In genomic region chr19:51461723-51462161, GRCh38 we compare ENCODE assay signal across 17 cellular contexts. TPM values are rescaled to one million over a fixed set of nuclear protein-coding genes. Genes with fewer than 3 reads are reported as not detected.
A peak's percentile ranks its signal among the peaks of the same experiment; 100 is the strongest.
DNase-seq lines count a peak whose midpoint lies in the region; ATAC-seq and TF ChIP-seq lines count a peak whose summit lies in the region.
"Had no signal": no experiment of that assay in that cellular context is flagged by ENCODE, and none has a peak within 500 bp of the region (broad histone marks: within the 10 kb centered on the region; RNA-seq: fewer than 3 reads in every experiment).

No MANE protein-coding gene starts in this region.

- no peak for TF ChIP-seq POLR2A in spleen (IDR thresholded peaks at IDR 0.05)
- no peak for TF ChIP-seq POLR2A in uterus (IDR thresholded peaks at IDR 0.05)

- H3K9me3 Mint-ChIP-seq in activated naive CD4-positive, alpha-beta T cell treated with anti-CD3 and anti-CD28 coated beads, Interleukin-2, amount 10 ng/mL, durations not matched to agents 7 days and 5 days: no peaks in the 10 kb centered on the region
- H3K9me3 Mint-ChIP-seq: activated CD8-positive, alpha-beta T cell treated with anti-CD3 and anti-CD28 coated beads for 36 hours; memory B cell had no signal

- peak; percentile 56 for DNase-seq in UCSD-AML1 (lab: John Stamatoyannopoulos, UW; ENCODE audit: unreplicated experiment)
- DNase-seq in right cardiac atrium: no peak
- peak; percentile 79 for DNase-seq in spleen
- no peak for DNase-seq in uterus
- no peak for DNase-seq in activated naive CD4-positive, alpha-beta T cell treated with anti-CD3 and anti-CD28 coated beads, Interleukin-2, amount 10 ng/mL, durations not matched to agents 7 days and 5 days
- no peak for DNase-seq in NCI-H2081 (lab: John Stamatoyannopoulos, UW)
- DNase-seq: activated CD8-positive, alpha-beta T cell treated with anti-CD3 and anti-CD28 coated beads for 36 hours; HCEC 1CT; NCI-H187 treated with DMSO at 0.1 percent for 48 hours; NCI-H82 had no signal

- H3K27me3 ChIP-seq in right cardiac atrium (ENCODE audit: control insufficient read depth, insufficient read depth) (no peaks in the 10 kb centered on the region), spleen (replicated peaks in 1 of 7) (peaks cover 0 to 83% (median 19%) of the 10 kb centered on the region in 7 donors), uterus (no peaks in the 10 kb centered on the region)

- H3K4me1 Mint-ChIP-seq in activated naive CD4-positive, alpha-beta T cell treated with anti-CD3 and anti-CD28 coated beads, Interleukin-2, amount 10 ng/mL, durations not matched to agents 7 days and 5 days: no peaks in the 10 kb centered on the region
- H3K4me1 Mint-ChIP-seq: memory B cell, neural progenitor cell had no signal

- H3K9me3 ChIP-seq in HEK293 (ENCODE audit: control insufficient read depth, insufficient read depth, low read depth, low read length) (no peaks in the 10 kb centered on the region), right cardiac atrium (ENCODE audit: control insufficient read depth, low read length) (no peaks in the 10 kb centered on the region), spleen (no peaks in the 10 kb centered on the region), uterus (no peaks in the 10 kb centered on the region)

- no peaks in the 10 kb centered on the region for H3K36me3 Mint-ChIP-seq in activated naive CD4-positive, alpha-beta T cell treated with anti-CD3 and anti-CD28 coated beads, Interleukin-2, amount 10 ng/mL, durations not matched to agents 7 days and 5 days
- H3K36me3 Mint-ChIP-seq: memory B cell, neural progenitor cell had no signal

- no peak overlapping the region for H3K27ac Mint-ChIP-seq in activated naive CD4-positive, alpha-beta T cell treated with anti-CD3 and anti-CD28 coated beads, Interleukin-2, amount 10 ng/mL, durations not matched to agents 7 days and 5 days
- H3K27ac Mint-ChIP-seq: activated CD8-positive, alpha-beta T cell treated with anti-CD3 and anti-CD28 coated beads for 36 hours; memory B cell; neural progenitor cell had no signal

- CTCF ChIA-PET in HEK293 (lab: Yijun Ruan, JAX): interaction anchor here (0.5 to 3.9 kb wide), 5 partner anchors 11 to 197 kb away, joined by 3 to 21 read pairs (median 3); no protein-coding TSS in a partner anchor
- CTCF ChIA-PET in activated naive CD4-positive, alpha-beta T cell treated with anti-CD3 and anti-CD28 coated beads, Interleukin-2, amount 10 ng/mL, durations not matched to agents 7 days and 5 days (lab: Charles Lee): interaction anchor here (1.0 kb wide), 1 partner anchor 20 kb away, joined by 3 read pairs; no protein-coding TSS in a partner anchor

- WGBS in right cardiac atrium: 65% methylated on average over 8 of the region's 8 CpGs
- 37 to 67% (median 51%) methylated on average over 4 to 8 of the region's 8 CpGs for WGBS in spleen, 5 donors

- H3K27ac ChIP-seq in HEK293 (ENCODE audit: extremely low read depth, low read depth, low read length) (no peak overlapping the region), right cardiac atrium (ENCODE audit: low read length) (no peak overlapping the region), spleen (peak overlapping the region in 5 of 8 donors; percentile 1 to 66 (median 53)), uterus (no peak overlapping the region)
- H3K27ac ChIP-seq: neural progenitor cell had no signal

- POLR2A ChIA-PET in HEK293 (lab: Yijun Ruan, JAX): no interaction called here

- intact Hi-C loops in right cardiac atrium (cut with DNase I) (no loop called here), spleen (cut with DNase I; ENCODE audit: low total_unique reads) (no loop called here), uterus (cut with DNase I; ENCODE audit: low total_unique reads) (no loop called here)

- ATAC-seq in right cardiac atrium (peak; percentile 26 to 38), HG02938 (IDR thresholded peaks at IDR 0.05; ENCODE audit: unreplicated experiment) (no peak)

- TF ChIP-seq CTCF in HEK293 (tag by site-specific recombination; IDR thresholded peaks at IDR 0.05): no peak
- no peak for TF ChIP-seq CTCF in spleen (IDR thresholded peaks at IDR 0.05 in 8 of 11, conservative IDR thresholded peaks at IDR 0.05 in 3 of 11)
- no peak for TF ChIP-seq CTCF in uterus (IDR thresholded peaks at IDR 0.05)

- H3K36me3 ChIP-seq in HEK293 (ENCODE audit: control insufficient read depth in 2 of 2, insufficient read depth in 1 of 2, low read length in 2 of 2) (no peaks in the 10 kb centered on the region), spleen (no peaks in the 10 kb centered on the region), uterus (no peaks in the 10 kb centered on the region)
- H3K36me3 ChIP-seq: neural progenitor cell had no signal

- H3K4me3 Mint-ChIP-seq in activated naive CD4-positive, alpha-beta T cell treated with anti-CD3 and anti-CD28 coated beads, Interleukin-2, amount 10 ng/mL, durations not matched to agents 7 days and 5 days: no peak overlapping the region
- H3K4me3 Mint-ChIP-seq: activated CD8-positive, alpha-beta T cell treated with anti-CD3 and anti-CD28 coated beads for 36 hours; memory B cell; neural progenitor cell had no signal

- H3K27me3 Mint-ChIP-seq in activated naive CD4-positive, alpha-beta T cell treated with anti-CD3 and anti-CD28 coated beads, Interleukin-2, amount 10 ng/mL, durations not matched to agents 7 days and 5 days: peaks cover 68% of the 10 kb centered on the region

- no peak overlapping the region for H3K4me3 ChIP-seq in HEK293 (ENCODE audit: low read depth, low read length)
- no peak overlapping the region for H3K4me3 ChIP-seq in right cardiac atrium (ENCODE audit: low read length)
- H3K4me3 ChIP-seq in spleen: no peak overlapping the region
- no peak overlapping the region for H3K4me3 ChIP-seq in uterus
- H3K4me3 ChIP-seq: neural progenitor cell, smooth muscle cell had no signal

- no peaks in the 10 kb centered on the region for H3K4me1 ChIP-seq in HEK293 (ENCODE audit: control insufficient read depth, insufficient read depth, low read length)
- peaks cover 4% of the 10 kb centered on the region for H3K4me1 ChIP-seq in right cardiac atrium (ENCODE audit: control insufficient read depth, insufficient read depth, low read length)
- H3K4me1 ChIP-seq in spleen: peaks cover 0 to 45% (median 14%) of the 10 kb centered on the region in 6 donors
- no peaks in the 10 kb centered on the region for H3K4me1 ChIP-seq in uterus
- H3K4me1 ChIP-seq: neural progenitor cell had no signal

TF ChIP-seq in HEK293, 187 proteins besides CTCF, POLR2A, EP300 and RAD21:
- TF ChIP-seq ZNF239 (tag by site-specific recombination; IDR thresholded peaks at IDR 0.05) (no peak), ZIC2 (tag by site-specific recombination; IDR thresholded peaks at IDR 0.05) (0 out of 2 replicates have a peak, but pooled peaks have one; percentile 22)

RNA-seq across cellular contexts. Expression of gene SIGLEC8, which starts 3.5 kb away (rescaled TPM):
- not detected for total RNA-seq in right cardiac atrium
- not detected for polyA plus RNA-seq in right cardiac atrium
- total RNA-seq in spleen: 10 to 100 TPM in 4 of 7 donors, 1 to 10 TPM in 3; 2.2 to 39.3 (median 10.1) TPM
- 1 to 10 TPM; 1.1 to 5.1 (median 3.5) TPM for polyA plus RNA-seq in spleen
- total RNA-seq in uterus: under 1 TPM in 2 of 4 donors, not detected in 2; 0.21 to 0.34 TPM
- total RNA-seq: activated CD8-positive, alpha-beta T cell treated with anti-CD3 and anti-CD28 coated beads for 36 hours; astrocyte; smooth muscle cell; T-helper 2 cell treated with Interferon-gamma antibody and Interleukin-4, amounts not matched to agents 100 ng/mL and 5 ng/mL, for 36 hours had no signal
- polyA plus RNA-seq: smooth muscle cell had no signal

RNA-seq across cellular contexts. Expression of gene CEACAM18, which starts 16.6 kb away (rescaled TPM):
- total RNA-seq in right cardiac atrium (not detected), spleen (not detected), uterus (not detected)
- polyA plus RNA-seq in right cardiac atrium (not detected), spleen (not detected)
- total RNA-seq: activated CD8-positive, alpha-beta T cell treated with anti-CD3 and anti-CD28 coated beads for 36 hours; astrocyte; smooth muscle cell; T-helper 2 cell treated with Interferon-gamma antibody and Interleukin-4, amounts not matched to agents 100 ng/mL and 5 ng/mL, for 36 hours had no signal
- polyA plus RNA-seq: smooth muscle cell had no signal

RNA-seq across cellular contexts. Expression of gene SIGLEC12, which starts 39.9 kb away (rescaled TPM):
- total RNA-seq in right cardiac atrium: under 1 TPM in 1 of 4 donors, not detected in 3; 0.36 TPM
- polyA plus RNA-seq in right cardiac atrium: 0.05 TPM
- total RNA-seq in spleen: 10 to 100 TPM in 3 of 7 donors, 1 to 10 TPM in 4; 4.0 to 65.1 (median 7.0) TPM
- polyA plus RNA-seq in spleen: 1 to 10 TPM; 2.0 to 5.3 (median 2.4) TPM
- under 1 TPM in 2 of 4 donors, not detected in 2; 0.21 to 0.40 TPM for total RNA-seq in uterus
- total RNA-seq: astrocyte, smooth muscle cell had no signal
- polyA plus RNA-seq: smooth muscle cell had no signal

RNA-seq across cellular contexts. Expression of gene SIGLEC10, which starts 44.3 kb away (rescaled TPM):
- total RNA-seq in right cardiac atrium (1 to 10 TPM in 3 of 4 donors, under 1 TPM in 1; 0.62 to 6.5 (median 2.7) TPM), spleen (100 to 1,000 TPM in 4 of 7 donors, 10 to 100 TPM in 3; 68.9 to 155 (median 102) TPM), uterus (10 to 100 TPM in 1 of 4 donors, 1 to 10 TPM in 1, under 1 TPM in 2; 0.26 to 11.2 (median 1.1) TPM)
- polyA plus RNA-seq in right cardiac atrium (0.77 TPM), spleen (10 to 100 TPM; 38.0 to 47.3 (median 41.2) TPM)
- total RNA-seq: astrocyte, smooth muscle cell had no signal
- polyA plus RNA-seq: smooth muscle cell had no signal

Comparison
In these comparisons a context has a peak if more than half of its experiments do, and no peak if none do; other contexts are left out.
1. H3K27ac ChIP-seq: peak in spleen (5 of 8); none in HEK293 (single experiment), right cardiac atrium (single experiment) and uterus (0 of 2).
2. DNase-seq: peak in UCSD-AML1 (single experiment) and spleen (single experiment); none in right cardiac atrium (0 of 3), uterus (0 of 2), activated naive CD4-positive, alpha-beta T cell treated with anti-CD3 and anti-CD28 coated beads, Interleukin-2, amount 10 ng/mL, durations not matched to agents 7 days and 5 days (single experiment) and NCI-H2081 (0 of 2).